Comparison of ENCODE assay signal across 18 cellular contexts in genomic region chr10:96257944-96258343, GRCh38. TPM values are rescaled to one million over a fixed set of nuclear protein-coding genes. Genes with fewer than 3 reads are reported as not detected.
DNase-seq lines count a peak whose midpoint lies in the region; ATAC-seq, FAIRE-seq and TF ChIP-seq lines count a peak whose summit lies in the region.
"Had no signal": no experiment of that assay in that cellular context is flagged by ENCODE, and none has a peak within 500 bp of the region (broad histone marks: within the 10 kb centered on the region; RNA-seq: fewer than 3 reads in every experiment).

No MANE protein-coding gene starts in this region.

- TF ChIP-seq CTCF in SU-DHL-6 (IDR thresholded peaks at IDR 0.05; ENCODE audit: insufficient read depth, low read length, poor library complexity, severe bottlenecking), result no peak
- TF ChIP-seq CTCF in right atrium auricular region (IDR thresholded peaks at IDR 0.05), result no peak

- H3K27ac ChIP-seq in SU-DHL-6 (ENCODE audit: low read depth, low read length), result peak overlapping the region; percentile 20
- H3K27ac ChIP-seq in right atrium auricular region, result no peak overlapping the region
- H3K27ac ChIP-seq: SK-N-MC had no signal

- ATAC-seq in stimulated activated memory B cell treated with anti-CD40 and anti-IgM and Interleukin-4, amounts not matched to agents 10 μg/mL and 1 μg/mL and 100 μg/mL, for 72 hours, result no peak
- ATAC-seq in HG03108 (IDR thresholded peaks at IDR 0.05; ENCODE audit: unreplicated experiment) (no peak), HG03280 (IDR thresholded peaks at IDR 0.05; ENCODE audit: unreplicated experiment) (no peak), GM21737 (IDR thresholded peaks at IDR 0.05; ENCODE audit: unreplicated experiment) (no peak)
- ATAC-seq: CD8-positive, alpha-beta T cell; effector memory CD8-positive, alpha-beta T cell; left colon had no signal

- H3K27me3 Mint-ChIP-seq in stimulated activated memory B cell treated with anti-CD40 and anti-IgM and Interleukin-4, amounts not matched to agents 10 μg/mL and 1 μg/mL and 100 μg/mL, for 72 hours, result no peaks in the 10 kb centered on the region

- H4K20me1 ChIP-seq in SU-DHL-6 (ENCODE audit: low read depth, low read length), result peaks cover 13% of the 10 kb centered on the region; the same call in 1 of the 2 replicates

- H2AFZ ChIP-seq in SU-DHL-6 (ENCODE audit: low read depth, low read length, severe bottlenecking), result no peak overlapping the region

- no peaks in the 10 kb centered on the region for H3K9me3 ChIP-seq in SU-DHL-6 (ENCODE audit: insufficient read depth, low read length)
- no peaks in the 10 kb centered on the region for H3K9me3 ChIP-seq in right atrium auricular region

- FAIRE-seq in GM19239 (lab: Jason Lieb, UNC), result peak; percentile 73

- H3K4me3 Mint-ChIP-seq in stimulated activated memory B cell treated with anti-CD40 and anti-IgM and Interleukin-4, amounts not matched to agents 10 μg/mL and 1 μg/mL and 100 μg/mL, for 72 hours, result peak overlapping the region; percentile 2
- H3K4me3 Mint-ChIP-seq: CD8-positive, alpha-beta T cell; effector memory CD8-positive, alpha-beta T cell had no signal

- H3K27ac Mint-ChIP-seq in stimulated activated memory B cell treated with anti-CD40 and anti-IgM and Interleukin-4, amounts not matched to agents 10 μg/mL and 1 μg/mL and 100 μg/mL, for 72 hours, result peak overlapping the region; percentile 69
- H3K27ac Mint-ChIP-seq: CD8-positive, alpha-beta T cell; effector memory CD8-positive, alpha-beta T cell had no signal

- H3K4me2 ChIP-seq in SU-DHL-6 (ENCODE audit: low read depth, low read length, poor library complexity, severe bottlenecking), result no peak overlapping the region

- H3K4me3 ChIP-seq in SU-DHL-6 (ENCODE audit: insufficient read depth, low read length, poor library complexity, severe bottlenecking), result no peak overlapping the region
- H3K4me3 ChIP-seq in right atrium auricular region, result no peak overlapping the region
- H3K4me3 ChIP-seq: SK-N-MC had no signal

- H3K79me2 ChIP-seq in SU-DHL-6 (ENCODE audit: insufficient read depth, low read length), result peaks cover 98% of the 10 kb centered on the region

- H3K4me1 Mint-ChIP-seq in stimulated activated memory B cell treated with anti-CD40 and anti-IgM and Interleukin-4, amounts not matched to agents 10 μg/mL and 1 μg/mL and 100 μg/mL, for 72 hours, result peaks cover 87% of the 10 kb centered on the region

- no peaks in the 10 kb centered on the region for H3K27me3 ChIP-seq in SU-DHL-6 (ENCODE audit: low read length)
- no peaks in the 10 kb centered on the region for H3K27me3 ChIP-seq in right atrium auricular region

- DNase-seq in GM19239 (ENCODE audit: insufficient read length, low spot score) (no peak), right atrium auricular region (ENCODE audit: low spot score) (peak; percentile 62)
- DNase-seq: activated CD4-positive, CD25-positive, alpha-beta regulatory T cell treated with anti-CD3 and anti-CD28 coated beads, Interleukin-2, amount 50 U/mL, for 72 hours; CD8-positive, alpha-beta T cell; effector memory CD8-positive, alpha-beta T cell; GF-D8; left colon; NCI-H187 treated with DMSO at 0.1 percent for 48 hours; NCI-H748 treated with DMSO at 0.1 percent for 48 hours; stimulated activated CD4-positive, alpha-beta T cell treated with anti-CD3 and anti-CD28 coated beads, Interleukin-4, amount 100 ng/mL, for 1 hour had no signal

- H3K36me3 ChIP-seq in SU-DHL-6 (ENCODE audit: low read length) (peaks cover 18% of the 10 kb centered on the region), right atrium auricular region (no peaks in the 10 kb centered on the region)

- H3F3A ChIP-seq in SU-DHL-6 (ENCODE audit: insufficient read depth), result peaks cover 5% of the 10 kb centered on the region; the same call in 1 of the 2 replicates

- H3K36me3 Mint-ChIP-seq in stimulated activated memory B cell treated with anti-CD40 and anti-IgM and Interleukin-4, amounts not matched to agents 10 μg/mL and 1 μg/mL and 100 μg/mL, for 72 hours, result peaks cover 50% of the 10 kb centered on the region
- H3K36me3 Mint-ChIP-seq: CD8-positive, alpha-beta T cell had no signal

- peaks cover 0 to 8% of the 10 kb centered on the region in 2 donors for H3K4me1 ChIP-seq in right atrium auricular region

- H3K9me3 Mint-ChIP-seq in stimulated activated memory B cell treated with anti-CD40 and anti-IgM and Interleukin-4, amounts not matched to agents 10 μg/mL and 1 μg/mL and 100 μg/mL, for 72 hours, result no peaks in the 10 kb centered on the region
- H3K9me3 Mint-ChIP-seq: CD8-positive, alpha-beta T cell; effector memory CD8-positive, alpha-beta T cell had no signal

- no peak overlapping the region for H3K9ac ChIP-seq in SU-DHL-6 (ENCODE audit: low read length)

- H3K9me2 ChIP-seq in SU-DHL-6 (replicated peaks; ENCODE audit: insufficient read depth, low read length), result no peaks in the 10 kb centered on the region

RNA-seq across cellular contexts. Expression of gene BLNK, which starts 13.4 kb away (rescaled TPM):
- total RNA-seq in right atrium auricular region, result under 1 TPM; 0.39 to 0.41 TPM
- total RNA-seq: glomerular endothelial cell, pulmonary artery endothelial cell had no signal

RNA-seq across cellular contexts. Expression of gene DNTT, which starts 46.3 kb away (rescaled TPM):
- not detected for total RNA-seq in right atrium auricular region
- total RNA-seq: CD8-positive, alpha-beta T cell; glomerular endothelial cell; left colon; pulmonary artery endothelial cell had no signal
